ENCODE assay signal across 1 cellular context in genomic region chr6:111407686-111408085, GRCh38.
A peak's percentile ranks its signal among the peaks of the same experiment; 100 is the strongest.
TF ChIP-seq lines count a peak whose summit lies in the region.

No MANE protein-coding gene starts in this region.

TF ChIP-seq in GM12878, 131 proteins besides CTCF, POLR2A, EP300 and RAD21:
- TF ChIP-seq STAT1 (conservative IDR thresholded peaks at IDR 0.05) = no peak
- TF ChIP-seq ZNF687 (IDR thresholded peaks at IDR 0.05) = 0 out of 2 replicates have a peak, but pooled peaks have one; percentile 2
